In the genomic region with DNA sequence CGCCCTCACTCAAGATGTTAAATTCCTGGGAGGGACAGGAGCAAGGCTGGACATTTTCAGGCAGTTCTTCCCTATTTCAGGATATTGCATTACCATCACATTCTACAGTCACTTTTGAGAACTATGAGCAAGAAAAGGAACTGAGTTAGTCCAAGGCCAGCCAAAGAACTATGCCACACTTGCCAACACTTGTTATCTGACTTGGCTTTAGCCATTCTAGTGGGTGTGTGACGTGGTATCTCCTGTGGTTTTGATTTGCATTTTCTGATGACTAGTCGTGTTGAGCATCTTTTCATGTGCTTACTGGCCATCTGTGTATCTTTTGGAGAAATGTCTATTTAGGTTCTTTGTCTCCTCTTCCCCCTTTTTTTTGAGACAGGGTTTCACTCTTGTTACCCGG, we compare ENCODE assay signal across 10 cellular contexts. TPM values are rescaled to one million over a fixed set of nuclear protein-coding genes. Genes with fewer than 3 reads are reported as not detected.
DNase-seq lines count a peak whose midpoint lies in the region; ATAC-seq and TF ChIP-seq lines count a peak whose summit lies in the region.
"Had no signal": no experiment of that assay in that cellular context is flagged by ENCODE, and none has a peak within 500 bp of the region (broad histone marks: within the 10 kb centered on the region; RNA-seq: fewer than 3 reads in every experiment).

No MANE protein-coding gene starts in this region.

- H3K4me1 ChIP-seq in hepatocyte (ENCODE audit: insufficient read depth) = no peaks in the 10 kb centered on the region

- peaks cover 92% of the 10 kb centered on the region for H4K20me1 ChIP-seq in hepatocyte (ENCODE audit: insufficient read depth, poor library complexity, severe bottlenecking)

- DNase-seq in AG08395 (ENCODE audit: low spot score) = peak; percentile 36
- DNase-seq in OCI-M1 (lab: John Stamatoyannopoulos, UW) = peak; percentile 86
- DNase-seq in fibroblast of peridontal ligament (ENCODE audit: extremely low read depth) = peak; percentile 82
- DNase-seq in hepatocyte (ENCODE audit: low spot score) = no peak
- DNase-seq in GM13977 (ENCODE audit: low spot score) = no peak
- DNase-seq in activated CD4-positive, alpha-beta T cell treated with anti-CD3 and anti-CD28 coated beads for 1 hour = no peak
- DNase-seq: activated CD4-positive, alpha-beta T cell treated with anti-CD3 and anti-CD28 coated beads, Interleukin-2, amount 10 ng/mL, durations not matched to agents 24 days and 14 days; heart right ventricle had no signal

- H3K9me2 ChIP-seq in hepatocyte (replicated peaks; ENCODE audit: insufficient read depth) = no peaks in the 10 kb centered on the region

- H3K4me3 ChIP-seq in hepatocyte = no peak overlapping the region
- H3K4me3 ChIP-seq: heart right ventricle had no signal

- whole genome bisulfite sequencing in hepatocyte (ENCODE audit: low lambda C conversion rate, missing lambda C conversion rate) = 92% methylated on average over 4 of the region's 4 CpGs

- no peak overlapping the region for H3K4me2 ChIP-seq in hepatocyte

- no peaks in the 10 kb centered on the region for H3K36me3 ChIP-seq in hepatocyte (replicated peaks; ENCODE audit: insufficient read depth, low read depth)
- H3K36me3 ChIP-seq: heart right ventricle had no signal

- TF ChIP-seq CTCF in hepatocyte (IDR thresholded peaks at IDR 0.05; ENCODE audit: poor library complexity) (no peak), GM13977 (IDR thresholded peaks at IDR 0.05; ENCODE audit: extremely low read depth, insufficient read depth, missing control alignments) (no peak)

- ATAC-seq in GM18511 (IDR thresholded peaks at IDR 0.05; ENCODE audit: unreplicated experiment) (peak; percentile 60), HG02970 (IDR thresholded peaks at IDR 0.05; ENCODE audit: low FRiP score, unreplicated experiment) (no peak)

- no peak overlapping the region for H2AFZ ChIP-seq in hepatocyte

- H3K27ac ChIP-seq in hepatocyte = no peak overlapping the region

- peaks cover 100% of the 10 kb centered on the region for H3K79me2 ChIP-seq in hepatocyte

- H3K27me3 ChIP-seq in hepatocyte = no peaks in the 10 kb centered on the region
- H3K27me3 ChIP-seq: heart right ventricle had no signal

- in situ Hi-C loops in GM13977 (cut with MboI; ENCODE audit: low pct_unique_long_range_greater_than_20kb, low sequenced_read_pairs, unreplicated experiment) = no loop called here

- H3K9me3 ChIP-seq in hepatocyte (ENCODE audit: low read depth) = peaks cover 6% of the 10 kb centered on the region

RNA-seq across cellular contexts. Expression of a gene that starts 12.0 kb away (rescaled TPM):
- total RNA-seq in hepatocyte = 73.7 and 79.1 TPM in 2 replicates
- 39.6 and 42.7 TPM in 2 replicates for polyA plus RNA-seq in hepatocyte

Comparison
In these comparisons a context has a peak if more than half of its experiments do, and no peak if none do; other contexts are left out.
1. DNase-seq: peak in AG08395 (single experiment), OCI-M1 (single experiment) and fibroblast of peridontal ligament (single experiment); none in hepatocyte (single experiment), GM13977 (single experiment) and activated CD4-positive, alpha-beta T cell treated with anti-CD3 and anti-CD28 coated beads for 1 hour (single experiment).